17 cellular contexts compared by ENCODE assay signal in the genomic region with DNA sequence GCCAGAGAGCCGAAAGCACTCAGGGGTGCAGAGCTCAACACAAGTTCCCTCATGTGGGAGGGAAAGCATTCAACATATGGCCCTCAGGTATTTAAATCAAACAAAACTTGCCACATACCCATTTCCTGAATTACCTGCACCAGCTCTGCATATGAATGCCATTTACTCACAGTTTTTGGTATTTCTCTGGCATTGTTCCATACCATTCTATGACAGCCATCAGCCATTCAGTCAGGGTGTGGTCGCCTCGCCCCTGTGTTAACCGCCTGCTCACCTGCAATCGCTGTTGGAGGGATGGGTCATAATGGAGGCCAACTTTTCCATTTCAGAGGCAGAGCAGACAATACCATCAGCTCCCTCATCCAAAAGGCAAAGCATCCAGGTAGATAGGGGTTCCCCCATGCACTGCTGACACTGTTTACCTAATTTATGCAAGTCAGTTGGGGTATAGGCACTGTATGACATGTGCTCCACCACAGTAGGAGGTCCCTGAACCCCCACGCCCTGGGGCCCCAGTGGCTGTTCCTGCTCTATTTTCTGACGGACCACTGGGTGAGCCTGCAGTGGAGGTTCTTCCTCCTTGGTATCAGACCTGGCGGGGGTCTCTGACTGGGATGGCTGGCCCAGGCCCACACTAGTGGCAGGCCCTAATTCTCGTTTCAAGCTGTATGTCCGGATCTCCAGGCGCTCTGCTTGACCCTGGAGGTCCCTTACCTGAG.
A peak's percentile ranks its signal among the peaks of the same experiment; 100 is the strongest.
DNase-seq lines count a peak whose midpoint lies in the region; ATAC-seq and TF ChIP-seq lines count a peak whose summit lies in the region.
"Had no signal": no experiment of that assay in that cellular context is flagged by ENCODE, and none has a peak within 500 bp of the region (broad histone marks: within the 10 kb centered on the region; RNA-seq: fewer than 3 reads in every experiment).

No MANE protein-coding gene starts in this region.

- no peak overlapping the region for H3K4me3 ChIP-seq in epithelial cell of esophagus (ENCODE audit: low read length)
- H3K4me3 ChIP-seq in smooth muscle cell: no peak overlapping the region
- no peak overlapping the region for H3K4me3 ChIP-seq in CD8-positive, alpha-beta T cell (ENCODE audit: low read depth, low read length)
- H3K4me3 ChIP-seq: GM12878, SK-N-MC had no signal

- no peaks in the 10 kb centered on the region for H3K79me2 ChIP-seq in smooth muscle cell (ENCODE audit: low read depth)

- no peaks in the 10 kb centered on the region for H3F3A ChIP-seq in smooth muscle cell (ENCODE audit: low read depth)

- no peak overlapping the region for H3K4me3 Mint-ChIP-seq in CD8-positive, alpha-beta T cell
- H3K4me3 Mint-ChIP-seq: CD14-positive monocyte, IgD-negative memory B cell had no signal

- no peaks in the 10 kb centered on the region for H4K20me1 ChIP-seq in smooth muscle cell (ENCODE audit: low read depth)

- H2AFZ ChIP-seq in smooth muscle cell (ENCODE audit: low read depth): no peak overlapping the region

- 90% methylated on average over 11 of the region's 11 CpGs for WGBS in smooth muscle cell (ENCODE audit: low lambda C conversion rate)

- peak overlapping the region; percentile 31 for H3K27ac ChIP-seq in RWPE1
- H3K27ac ChIP-seq in smooth muscle cell (ENCODE audit: low read depth): no peak overlapping the region
- no peak overlapping the region for H3K27ac ChIP-seq in CD8-positive, alpha-beta T cell (ENCODE audit: low read depth, low read length)
- H3K27ac ChIP-seq: SK-N-MC had no signal

- no peaks in the 10 kb centered on the region for H3K9me3 ChIP-seq in smooth muscle cell (replicated peaks; ENCODE audit: low read depth)
- no peaks in the 10 kb centered on the region for H3K9me3 ChIP-seq in CD8-positive, alpha-beta T cell (ENCODE audit: low read length)

- DNase-seq in HPDE6-E6E7 (ENCODE audit: extremely low spot score) (peak; percentile 41), RWPE1 (ENCODE audit: low spot score) (peak; percentile 45), epithelial cell of esophagus (ENCODE audit: low read depth) (peak; percentile 96), left colon (peak in 1 of 2 donors; percentile 12), DMS 273 (lab: John Stamatoyannopoulos, UW; ENCODE audit: unreplicated experiment) (no peak), smooth muscle cell (lab: John Stamatoyannopoulos, UW; ENCODE audit: unreplicated experiment) (no peak), globus pallidus (ENCODE audit: low spot score) (no peak)
- no peak for DNase-seq in CD8-positive, alpha-beta T cell
- DNase-seq: DND-41; NCI-H1694 treated with DMSO at 0.1 percent for 48 hours; NCI-H446; NCI-H526; NK-92 treated with Interleukin-12 subunit alpha and Interleukin-12 subunit beta, amount 100 ng/mL, for 24 hours had no signal

- no peak overlapping the region for H3K27ac Mint-ChIP-seq in CD8-positive, alpha-beta T cell
- H3K27ac Mint-ChIP-seq: CD14-positive monocyte, IgD-negative memory B cell had no signal

- no peaks in the 10 kb centered on the region for H3K36me3 ChIP-seq in smooth muscle cell (ENCODE audit: low read depth)
- H3K36me3 ChIP-seq in CD8-positive, alpha-beta T cell (ENCODE audit: insufficient read depth, low read length): no peaks in the 10 kb centered on the region

- intact Hi-C loops in left colon (cut with DNase I, micrococcal nuclease): no loop called here
- intact Hi-C loops in CD8-positive, alpha-beta T cell (cut with DNase I, micrococcal nuclease): no loop called here

- H3K27me3 Mint-ChIP-seq in CD8-positive, alpha-beta T cell (ENCODE audit: low read depth): no peaks in the 10 kb centered on the region
- H3K27me3 Mint-ChIP-seq: IgD-negative memory B cell had no signal

- no peak overlapping the region for H3K9ac ChIP-seq in smooth muscle cell (ENCODE audit: low read depth)

- POLR2A ChIA-PET in RWPE1 (lab: Yijun Ruan, JAX; ENCODE audit: low non-redundant PET): no interaction called here
- POLR2A ChIA-PET in CD8-positive, alpha-beta T cell (lab: Charles Lee): no interaction called here

- no peaks in the 10 kb centered on the region for H3K4me1 ChIP-seq in smooth muscle cell (ENCODE audit: low read depth)
- H3K4me1 ChIP-seq in CD8-positive, alpha-beta T cell (ENCODE audit: insufficient read depth, low read length): no peaks in the 10 kb centered on the region

- CTCF ChIA-PET in RWPE1 (lab: Yijun Ruan, JAX): interaction anchor here (0.6 kb wide), 2 partner anchors 67 to 141 kb away, joined by 3 read pairs; no protein-coding TSS in a partner anchor
- CTCF ChIA-PET in CD8-positive, alpha-beta T cell (lab: Charles Lee): no interaction called here

- peaks cover 13% of the 10 kb centered on the region for H3K9me3 Mint-ChIP-seq in CD8-positive, alpha-beta T cell

- H3K27me3 ChIP-seq in smooth muscle cell (ENCODE audit: low read depth): no peaks in the 10 kb centered on the region
- no peaks in the 10 kb centered on the region for H3K27me3 ChIP-seq in CD8-positive, alpha-beta T cell (ENCODE audit: insufficient read depth, low read length)

- ATAC-seq in left colon: peak; percentile 75
- no peak for ATAC-seq in CD8-positive, alpha-beta T cell
- ATAC-seq: GM12878 had no signal

- TF ChIP-seq CTCF in RWPE1 (conservative IDR thresholded peaks at IDR 0.05; ENCODE audit: low read depth): no peak
- no peak for TF ChIP-seq CTCF in epithelial cell of esophagus (IDR thresholded peaks at IDR 0.05; ENCODE audit: insufficient read depth, low read depth, low read length, missing control alignments)
- no peak for TF ChIP-seq CTCF in smooth muscle cell (IDR thresholded peaks at IDR 0.05; ENCODE audit: borderline replicate concordance, insufficient read depth, poor library complexity, severe bottlenecking)
- TF ChIP-seq CTCF in CD8-positive, alpha-beta T cell (IDR thresholded peaks at IDR 0.05): no peak

- H3K4me2 ChIP-seq in smooth muscle cell: no peak overlapping the region

- H3K36me3 Mint-ChIP-seq in CD8-positive, alpha-beta T cell: no peaks in the 10 kb centered on the region
- H3K36me3 Mint-ChIP-seq: CD14-positive monocyte had no signal

- no peaks in the 10 kb centered on the region for H3K4me1 Mint-ChIP-seq in CD8-positive, alpha-beta T cell (ENCODE audit: low read depth)
- H3K4me1 Mint-ChIP-seq: CD14-positive monocyte had no signal

Comparison
In these comparisons a context has a peak if more than half of its experiments do, and no peak if none do; other contexts are left out.
1. DNase-seq: peak in HPDE6-E6E7 (single experiment), RWPE1 (single experiment) and epithelial cell of esophagus (single experiment); none in DMS 273 (single experiment), smooth muscle cell (single experiment), globus pallidus (single experiment) and CD8-positive, alpha-beta T cell (0 of 7).